Comparison of ENCODE assay signal across 1 cellular context in the genomic region with DNA sequence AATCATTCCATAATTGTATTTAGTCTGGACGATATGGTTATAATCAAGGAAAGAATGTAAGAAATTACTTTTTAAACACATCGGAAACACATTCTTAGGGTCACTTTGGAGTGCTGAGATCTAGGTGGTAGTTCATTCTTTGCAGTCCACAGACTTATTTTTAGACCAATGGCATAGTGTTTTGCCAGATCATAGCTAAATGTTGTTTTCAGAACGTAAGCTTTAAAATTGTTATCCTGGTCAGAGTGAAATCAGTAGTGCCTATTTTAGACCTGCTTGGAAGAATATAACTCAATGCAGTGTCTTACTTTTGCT.
TF ChIP-seq lines count a peak whose summit lies in the region.

No MANE protein-coding gene starts in this region.

TF ChIP-seq in endothelial cell of umbilical vein, 7 proteins besides CTCF, POLR2A, EP300 and RAD21:
- TF ChIP-seq POLR2AphosphoS5 (IDR thresholded peaks at IDR 0.05; ENCODE audit: insufficient read depth, low read depth, low read length) (peak; percentile 30), MYC (IDR thresholded peaks at IDR 0.05; ENCODE audit: low read depth, low read length) (no peak)
